Comparison of ENCODE assay signal across 1 cellular context in the genomic region with DNA sequence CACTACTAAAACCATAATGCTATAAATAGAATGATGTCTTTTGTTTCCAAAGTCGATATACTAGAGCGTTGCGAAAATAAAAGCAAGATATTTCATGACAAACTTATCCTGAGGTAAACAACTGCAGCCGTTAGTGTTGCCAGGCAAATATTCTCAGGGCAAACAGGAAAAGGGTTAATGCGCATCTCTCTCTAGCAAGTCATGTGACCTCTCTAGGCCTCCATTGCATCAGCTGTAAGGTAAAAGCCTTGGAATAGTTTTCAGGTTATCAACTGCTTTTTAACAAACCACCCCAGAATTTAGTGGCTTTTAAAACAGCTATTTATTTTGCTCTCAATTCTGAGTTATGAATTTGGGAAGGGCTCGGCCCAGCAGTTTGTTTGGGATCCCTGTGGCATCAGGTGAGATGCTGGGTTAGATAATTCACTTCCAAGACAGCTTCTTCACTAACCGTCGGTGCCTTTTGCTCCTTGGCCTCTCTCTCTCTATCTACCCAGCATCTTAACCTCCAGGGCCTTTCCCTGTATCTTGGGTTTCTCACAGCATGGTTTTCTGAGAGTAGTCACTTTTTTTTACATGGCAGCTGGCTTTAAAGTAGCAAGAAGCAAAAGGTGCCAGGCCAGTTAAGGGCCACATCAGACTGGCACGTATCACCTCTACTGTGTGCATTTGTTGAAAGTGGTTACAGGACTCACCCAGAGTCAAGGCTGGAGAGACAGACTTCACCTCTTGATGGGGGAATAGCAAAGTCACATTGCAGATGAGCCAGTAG.
TF ChIP-seq lines count a peak whose summit lies in the region.

No MANE protein-coding gene starts in this region.

TF ChIP-seq in K562, 482 proteins besides CTCF, POLR2A, EP300 and RAD21 (continued from another document and continues in another):
- TF ChIP-seq, protein P1, sequence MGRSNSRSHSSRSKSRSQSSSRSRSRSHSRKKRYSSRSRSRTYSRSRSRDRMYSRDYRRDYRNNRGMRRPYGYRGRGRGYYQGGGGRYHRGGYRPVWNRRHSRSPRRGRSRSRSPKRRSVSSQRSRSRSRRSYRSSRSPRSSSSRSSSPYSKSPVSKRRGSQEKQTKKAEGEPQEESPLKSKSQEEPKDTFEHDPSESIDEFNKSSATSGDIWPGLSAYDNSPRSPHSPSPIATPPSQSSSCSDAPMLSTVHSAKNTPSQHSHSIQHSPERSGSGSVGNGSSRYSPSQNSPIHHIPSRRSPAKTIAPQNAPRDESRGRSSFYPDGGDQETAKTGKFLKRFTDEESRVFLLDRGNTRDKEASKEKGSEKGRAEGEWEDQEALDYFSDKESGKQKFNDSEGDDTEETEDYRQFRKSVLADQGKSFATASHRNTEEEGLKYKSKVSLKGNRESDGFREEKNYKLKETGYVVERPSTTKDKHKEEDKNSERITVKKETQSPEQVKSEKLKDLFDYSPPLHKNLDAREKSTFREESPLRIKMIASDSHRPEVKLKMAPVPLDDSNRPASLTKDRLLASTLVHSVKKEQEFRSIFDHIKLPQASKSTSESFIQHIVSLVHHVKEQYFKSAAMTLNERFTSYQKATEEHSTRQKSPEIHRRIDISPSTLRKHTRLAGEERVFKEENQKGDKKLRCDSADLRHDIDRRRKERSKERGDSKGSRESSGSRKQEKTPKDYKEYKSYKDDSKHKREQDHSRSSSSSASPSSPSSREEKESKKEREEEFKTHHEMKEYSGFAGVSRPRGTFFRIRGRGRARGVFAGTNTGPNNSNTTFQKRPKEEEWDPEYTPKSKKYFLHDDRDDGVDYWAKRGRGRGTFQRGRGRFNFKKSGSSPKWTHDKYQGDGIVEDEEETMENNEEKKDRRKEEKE (IDR thresholded peaks at IDR 0.05; ENCODE audit: borderline replicate concordance in 1 of 2, control insufficient read depth in 1 of 2, low read depth in 2 of 2, low read length in 1 of 2), result no peak
- TF ChIP-seq, protein P2, sequence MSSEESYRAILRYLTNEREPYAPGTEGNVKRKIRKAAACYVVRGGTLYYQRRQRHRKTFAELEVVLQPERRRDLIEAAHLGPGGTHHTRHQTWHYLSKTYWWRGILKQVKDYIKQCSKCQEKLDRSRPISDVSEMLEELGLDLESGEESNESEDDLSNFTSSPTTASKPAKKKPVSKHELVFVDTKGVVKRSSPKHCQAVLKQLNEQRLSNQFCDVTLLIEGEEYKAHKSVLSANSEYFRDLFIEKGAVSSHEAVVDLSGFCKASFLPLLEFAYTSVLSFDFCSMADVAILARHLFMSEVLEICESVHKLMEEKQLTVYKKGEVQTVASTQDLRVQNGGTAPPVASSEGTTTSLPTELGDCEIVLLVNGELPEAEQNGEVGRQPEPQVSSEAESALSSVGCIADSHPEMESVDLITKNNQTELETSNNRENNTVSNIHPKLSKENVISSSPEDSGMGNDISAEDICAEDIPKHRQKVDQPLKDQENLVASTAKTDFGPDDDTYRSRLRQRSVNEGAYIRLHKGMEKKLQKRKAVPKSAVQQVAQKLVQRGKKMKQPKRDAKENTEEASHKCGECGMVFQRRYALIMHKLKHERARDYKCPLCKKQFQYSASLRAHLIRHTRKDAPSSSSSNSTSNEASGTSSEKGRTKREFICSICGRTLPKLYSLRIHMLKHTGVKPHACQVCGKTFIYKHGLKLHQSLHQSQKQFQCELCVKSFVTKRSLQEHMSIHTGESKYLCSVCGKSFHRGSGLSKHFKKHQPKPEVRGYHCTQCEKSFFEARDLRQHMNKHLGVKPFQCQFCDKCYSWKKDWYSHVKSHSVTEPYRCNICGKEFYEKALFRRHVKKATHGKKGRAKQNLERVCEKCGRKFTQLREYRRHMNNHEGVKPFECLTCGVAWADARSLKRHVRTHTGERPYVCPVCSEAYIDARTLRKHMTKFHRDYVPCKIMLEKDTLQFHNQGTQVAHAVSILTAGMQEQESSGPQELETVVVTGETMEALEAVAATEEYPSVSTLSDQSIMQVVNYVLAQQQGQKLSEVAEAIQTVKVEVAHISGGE (CRISPR knock-in tag; IDR thresholded peaks at IDR 0.05), result peak in 1 of 3 experiments; percentile 6; a peak in 1 of 6 replicates
- TF ChIP-seq NR2F6 (CRISPR knock-in tag; IDR thresholded peaks at IDR 0.05) (no peak), ZNF384 (IDR thresholded peaks at IDR 0.05; ENCODE audit: low read depth, low read length) (no peak), SMARCA5 (IDR thresholded peaks at IDR 0.05) (no peak), KDM1A (IDR thresholded peaks at IDR 0.05) (no peak), KAT7 (CRISPR knock-in tag; IDR thresholded peaks at IDR 0.05; ENCODE audit: borderline replicate concordance) (no peak), SREBF1 (IDR thresholded peaks at IDR 0.05; ENCODE audit: borderline replicate concordance, low read depth, low read length) (no peak), XRCC3 (IDR thresholded peaks at IDR 0.05) (no peak), ZNF707 (CRISPR knock-in tag; conservative IDR thresholded peaks at IDR 0.05) (no peak), ZBTB1 (CRISPR knock-in tag; IDR thresholded peaks at IDR 0.05; ENCODE audit: borderline replicate concordance, low read depth) (no peak), SMAD1 (IDR thresholded peaks at IDR 0.05; ENCODE audit: low read depth, low read length, partially characterized antibody) (no peak), HIVEP1 (CRISPR knock-in tag; IDR thresholded peaks at IDR 0.05) (no peak), ZNF699 (CRISPR knock-in tag; IDR thresholded peaks at IDR 0.05; ENCODE audit: insufficient replicate concordance) (no peak), ZNF830 (CRISPR knock-in tag; IDR thresholded peaks at IDR 0.05) (no peak), SMARCA4 (IDR thresholded peaks at IDR 0.05) (no peak), RBFOX2 (IDR thresholded peaks at IDR 0.05; ENCODE audit: low read depth, low read length) (no peak), RUNX1 (IDR thresholded peaks at IDR 0.05; ENCODE audit: low read depth) (no peak), ZNF583 (CRISPR knock-in tag; IDR thresholded peaks at IDR 0.05) (peak; percentile 43; the same call in 1 of the 2 replicates)
- TF ChIP-seq, protein P3, sequence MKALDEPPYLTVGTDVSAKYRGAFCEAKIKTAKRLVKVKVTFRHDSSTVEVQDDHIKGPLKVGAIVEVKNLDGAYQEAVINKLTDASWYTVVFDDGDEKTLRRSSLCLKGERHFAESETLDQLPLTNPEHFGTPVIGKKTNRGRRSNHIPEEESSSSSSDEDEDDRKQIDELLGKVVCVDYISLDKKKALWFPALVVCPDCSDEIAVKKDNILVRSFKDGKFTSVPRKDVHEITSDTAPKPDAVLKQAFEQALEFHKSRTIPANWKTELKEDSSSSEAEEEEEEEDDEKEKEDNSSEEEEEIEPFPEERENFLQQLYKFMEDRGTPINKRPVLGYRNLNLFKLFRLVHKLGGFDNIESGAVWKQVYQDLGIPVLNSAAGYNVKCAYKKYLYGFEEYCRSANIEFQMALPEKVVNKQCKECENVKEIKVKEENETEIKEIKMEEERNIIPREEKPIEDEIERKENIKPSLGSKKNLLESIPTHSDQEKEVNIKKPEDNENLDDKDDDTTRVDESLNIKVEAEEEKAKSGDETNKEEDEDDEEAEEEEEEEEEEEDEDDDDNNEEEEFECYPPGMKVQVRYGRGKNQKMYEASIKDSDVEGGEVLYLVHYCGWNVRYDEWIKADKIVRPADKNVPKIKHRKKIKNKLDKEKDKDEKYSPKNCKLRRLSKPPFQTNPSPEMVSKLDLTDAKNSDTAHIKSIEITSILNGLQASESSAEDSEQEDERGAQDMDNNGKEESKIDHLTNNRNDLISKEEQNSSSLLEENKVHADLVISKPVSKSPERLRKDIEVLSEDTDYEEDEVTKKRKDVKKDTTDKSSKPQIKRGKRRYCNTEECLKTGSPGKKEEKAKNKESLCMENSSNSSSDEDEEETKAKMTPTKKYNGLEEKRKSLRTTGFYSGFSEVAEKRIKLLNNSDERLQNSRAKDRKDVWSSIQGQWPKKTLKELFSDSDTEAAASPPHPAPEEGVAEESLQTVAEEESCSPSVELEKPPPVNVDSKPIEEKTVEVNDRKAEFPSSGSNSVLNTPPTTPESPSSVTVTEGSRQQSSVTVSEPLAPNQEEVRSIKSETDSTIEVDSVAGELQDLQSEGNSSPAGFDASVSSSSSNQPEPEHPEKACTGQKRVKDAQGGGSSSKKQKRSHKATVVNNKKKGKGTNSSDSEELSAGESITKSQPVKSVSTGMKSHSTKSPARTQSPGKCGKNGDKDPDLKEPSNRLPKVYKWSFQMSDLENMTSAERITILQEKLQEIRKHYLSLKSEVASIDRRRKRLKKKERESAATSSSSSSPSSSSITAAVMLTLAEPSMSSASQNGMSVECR (CRISPR knock-in tag; IDR thresholded peaks at IDR 0.05), result no peak
- TF ChIP-seq, protein P4, sequence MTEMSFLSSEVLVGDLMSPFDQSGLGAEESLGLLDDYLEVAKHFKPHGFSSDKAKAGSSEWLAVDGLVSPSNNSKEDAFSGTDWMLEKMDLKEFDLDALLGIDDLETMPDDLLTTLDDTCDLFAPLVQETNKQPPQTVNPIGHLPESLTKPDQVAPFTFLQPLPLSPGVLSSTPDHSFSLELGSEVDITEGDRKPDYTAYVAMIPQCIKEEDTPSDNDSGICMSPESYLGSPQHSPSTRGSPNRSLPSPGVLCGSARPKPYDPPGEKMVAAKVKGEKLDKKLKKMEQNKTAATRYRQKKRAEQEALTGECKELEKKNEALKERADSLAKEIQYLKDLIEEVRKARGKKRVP (CRISPR knock-in tag; IDR thresholded peaks at IDR 0.05), result peak; percentile 78
- TF ChIP-seq, protein P5, sequence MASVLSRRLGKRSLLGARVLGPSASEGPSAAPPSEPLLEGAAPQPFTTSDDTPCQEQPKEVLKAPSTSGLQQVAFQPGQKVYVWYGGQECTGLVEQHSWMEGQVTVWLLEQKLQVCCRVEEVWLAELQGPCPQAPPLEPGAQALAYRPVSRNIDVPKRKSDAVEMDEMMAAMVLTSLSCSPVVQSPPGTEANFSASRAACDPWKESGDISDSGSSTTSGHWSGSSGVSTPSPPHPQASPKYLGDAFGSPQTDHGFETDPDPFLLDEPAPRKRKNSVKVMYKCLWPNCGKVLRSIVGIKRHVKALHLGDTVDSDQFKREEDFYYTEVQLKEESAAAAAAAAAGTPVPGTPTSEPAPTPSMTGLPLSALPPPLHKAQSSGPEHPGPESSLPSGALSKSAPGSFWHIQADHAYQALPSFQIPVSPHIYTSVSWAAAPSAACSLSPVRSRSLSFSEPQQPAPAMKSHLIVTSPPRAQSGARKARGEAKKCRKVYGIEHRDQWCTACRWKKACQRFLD (CRISPR knock-in tag; IDR thresholded peaks at IDR 0.05), result peak; percentile 73
- TF ChIP-seq, protein P6, sequence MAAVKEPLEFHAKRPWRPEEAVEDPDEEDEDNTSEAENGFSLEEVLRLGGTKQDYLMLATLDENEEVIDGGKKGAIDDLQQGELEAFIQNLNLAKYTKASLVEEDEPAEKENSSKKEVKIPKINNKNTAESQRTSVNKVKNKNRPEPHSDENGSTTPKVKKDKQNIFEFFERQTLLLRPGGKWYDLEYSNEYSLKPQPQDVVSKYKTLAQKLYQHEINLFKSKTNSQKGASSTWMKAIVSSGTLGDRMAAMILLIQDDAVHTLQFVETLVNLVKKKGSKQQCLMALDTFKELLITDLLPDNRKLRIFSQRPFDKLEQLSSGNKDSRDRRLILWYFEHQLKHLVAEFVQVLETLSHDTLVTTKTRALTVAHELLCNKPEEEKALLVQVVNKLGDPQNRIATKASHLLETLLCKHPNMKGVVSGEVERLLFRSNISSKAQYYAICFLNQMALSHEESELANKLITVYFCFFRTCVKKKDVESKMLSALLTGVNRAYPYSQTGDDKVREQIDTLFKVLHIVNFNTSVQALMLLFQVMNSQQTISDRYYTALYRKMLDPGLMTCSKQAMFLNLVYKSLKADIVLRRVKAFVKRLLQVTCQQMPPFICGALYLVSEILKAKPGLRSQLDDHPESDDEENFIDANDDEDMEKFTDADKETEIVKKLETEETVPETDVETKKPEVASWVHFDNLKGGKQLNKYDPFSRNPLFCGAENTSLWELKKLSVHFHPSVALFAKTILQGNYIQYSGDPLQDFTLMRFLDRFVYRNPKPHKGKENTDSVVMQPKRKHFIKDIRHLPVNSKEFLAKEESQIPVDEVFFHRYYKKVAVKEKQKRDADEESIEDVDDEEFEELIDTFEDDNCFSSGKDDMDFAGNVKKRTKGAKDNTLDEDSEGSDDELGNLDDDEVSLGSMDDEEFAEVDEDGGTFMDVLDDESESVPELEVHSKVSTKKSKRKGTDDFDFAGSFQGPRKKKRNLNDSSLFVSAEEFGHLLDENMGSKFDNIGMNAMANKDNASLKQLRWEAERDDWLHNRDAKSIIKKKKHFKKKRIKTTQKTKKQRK (IDR thresholded peaks at IDR 0.05; ENCODE audit: borderline replicate concordance, low read depth, low read length), result no peak
